ENCODE assay signal across 32 cellular contexts in genomic region chr12:51943346-51943745, GRCh38. TPM values are rescaled to one million over a fixed set of nuclear protein-coding genes. Genes with fewer than 3 reads are reported as not detected.
"Had no signal": no experiment of that assay in that cellular context is flagged by ENCODE, and none has a peak within 500 bp of the region (broad histone marks: within the 10 kb centered on the region; RNA-seq: fewer than 3 reads in every experiment).

No MANE protein-coding gene starts in this region.

- H3K4me3 ChIP-seq: gastrocnemius medialis, hepatocyte, lower lobe of right lung, smooth muscle cell, testis, tibial artery, upper lobe of left lung had no signal

- H3K9me3 ChIP-seq: neutrophil, testis had no signal

- H3K27ac ChIP-seq: epithelial cell of prostate, gastrocnemius medialis, hepatocyte, lower lobe of right lung, neutrophil, parathyroid adenoma, testis, tibial artery, upper lobe of left lung had no signal

- H3K4me3 Mint-ChIP-seq: natural killer cell; neural crest cell; stimulated activated naive CD8-positive, alpha-beta T cell treated with anti-CD3 and anti-CD28 coated beads, Interleukin-15, amount 100 ng/mL, for 72 hours had no signal

- H3K27ac Mint-ChIP-seq: natural killer cell; progenitor cell of endocrine pancreas; stimulated activated naive CD8-positive, alpha-beta T cell treated with anti-CD3 and anti-CD28 coated beads, Interleukin-15, amount 100 ng/mL, for 72 hours had no signal

- ATAC-seq: esophagus mucosa; gastrocnemius medialis; left cardiac atrium; left ventricle myocardium superior; lower lobe of right lung; natural killer cell; sciatic nerve; stimulated activated naive CD8-positive, alpha-beta T cell treated with anti-CD3 and anti-CD28 coated beads, Interleukin-15, amount 100 ng/mL, for 72 hours had no signal

- H3K4me2 ChIP-seq: hepatocyte, smooth muscle cell had no signal

- H3K4me1 ChIP-seq: lower lobe of right lung, testis had no signal

- H3K9ac ChIP-seq: parathyroid adenoma had no signal

- DNase-seq: cortex of kidney; effector CD4-positive, alpha-beta T cell; foreskin fibroblast; gastrocnemius medialis; head of caudate nucleus; left cardiac atrium; left ventricle myocardium superior; lower lobe of right lung; natural killer cell; stimulated activated CD4-positive, alpha-beta T cell treated with anti-CD3 and anti-CD28 coated beads, Interleukin-12 subunit alpha, Interleukin-12 subunit beta, amount 100 ng/mL, for 4 hours; stimulated activated CD4-positive, alpha-beta T cell treated with anti-CD3 and anti-CD28 coated beads, Interleukin-1b, Interleukin-23, amount 100 ng/mL, for 48 hours; stimulated activated CD4-positive, alpha-beta T cell treated with anti-CD3 and anti-CD28 coated beads, Interleukin-4, amount 100 ng/mL, for 1 hour; stimulated activated CD8-positive, alpha-beta memory T cell treated with anti-CD3 and anti-CD28 coated beads, Interleukin-4, amount 100 ng/mL, for 48 hours; stimulated activated naive CD4-positive, alpha-beta T cell; stimulated activated naive CD8-positive, alpha-beta T cell treated with anti-CD3 and anti-CD28 coated beads, Interleukin-15, amount 100 ng/mL, for 72 hours; testis; tibial artery; upper lobe of left lung had no signal

- H3K36me3 ChIP-seq: gastrocnemius medialis, lower lobe of right lung, neutrophil, tibial artery, upper lobe of left lung had no signal

- H3K27me3 ChIP-seq: gastrocnemius medialis, hepatocyte, neutrophil, testis, tibial artery, upper lobe of left lung had no signal

RNA-seq across cellular contexts. Expression of gene ACVRL1, which starts 36.0 kb away (rescaled TPM):
- total RNA-seq: progenitor cell of endocrine pancreas had no signal

RNA-seq across cellular contexts. Expression of gene ANKRD33, which starts 55.4 kb away (rescaled TPM):
- total RNA-seq: esophagus mucosa, gastrocnemius medialis, hepatocyte, kidney epithelial cell, left cardiac atrium, left ventricle myocardium superior, lower lobe of right lung, mesenteric fat pad, myocyte, natural killer cell, neural crest cell, omental fat pad, smooth muscle cell, subcutaneous adipose tissue, upper lobe of left lung had no signal
